In the genomic region with DNA sequence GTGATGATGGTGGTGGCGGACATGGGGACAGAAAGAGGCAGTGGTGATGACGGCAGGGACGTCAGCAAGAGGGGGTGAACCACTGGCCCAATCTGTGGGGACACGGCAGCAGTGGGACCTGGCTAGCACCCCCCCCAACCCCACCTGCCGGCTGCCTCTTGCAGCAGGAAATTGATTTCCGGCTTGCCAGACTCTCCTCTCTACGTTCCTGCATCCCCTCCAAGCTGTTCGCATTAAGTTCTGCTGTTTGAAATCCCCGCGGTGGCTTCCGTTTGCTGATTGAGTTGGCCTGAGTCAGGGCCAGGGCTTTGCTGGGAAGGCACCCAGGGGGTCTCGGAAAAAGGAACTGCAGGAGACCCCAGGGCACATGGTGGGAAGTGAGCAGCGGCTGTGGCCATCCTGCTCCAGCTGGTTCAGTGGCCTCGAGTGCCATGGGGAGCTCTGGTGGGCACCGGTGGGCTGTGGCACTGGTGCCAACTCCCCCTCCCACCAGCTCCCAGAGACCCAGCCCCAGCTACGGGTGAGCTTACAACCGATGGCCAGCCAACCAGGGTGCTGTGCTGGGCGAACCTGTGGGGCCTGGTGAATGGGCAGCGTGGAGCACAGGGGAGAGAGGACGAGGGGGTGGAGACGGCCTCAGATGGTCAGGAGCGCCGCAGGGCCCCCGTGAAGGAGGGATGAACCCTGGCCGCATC, we compare ENCODE assay signal across 12 cellular contexts. TPM values are rescaled to one million over a fixed set of nuclear protein-coding genes. Genes with fewer than 3 reads are reported as not detected.
DNase-seq lines count a peak whose midpoint lies in the region; TF ChIP-seq lines count a peak whose summit lies in the region.
"Had no signal": no experiment of that assay in that cellular context is flagged by ENCODE, and none has a peak within 500 bp of the region (broad histone marks: within the 10 kb centered on the region; RNA-seq: fewer than 3 reads in every experiment).

No MANE protein-coding gene starts in this region.

- peak overlapping the region; percentile 98 for H2AFZ ChIP-seq in neuronal stem cell (ENCODE audit: low read length)

- TF ChIP-seq EP300 in esophagus muscularis mucosa (IDR thresholded peaks at IDR 0.05), result no peak

- intact Hi-C loops in esophagus muscularis mucosa (cut with DNase I), result no loop called here

- H2BK120ac ChIP-seq in neuronal stem cell (ENCODE audit: low read depth, low read length), result peak overlapping the region; percentile 92

- peak; percentile 43 for DNase-seq in ELF-1 (ENCODE audit: low read depth, low spot score)
- peak; percentile 57 for DNase-seq in Jurkat, Clone E6-1 (ENCODE audit: low read depth, low spot score)
- DNase-seq in esophagus muscularis mucosa (ENCODE audit: extremely low spot score), result no peak
- DNase-seq in neuronal stem cell (ENCODE audit: low spot score), result peak; percentile 31
- DNase-seq in activated effector memory CD4-positive, alpha-beta T cell treated with Interleukin-2 at 50 U/mL for 16 hours, result no peak
- DNase-seq in COR-L47 (lab: John Stamatoyannopoulos, UW), result no peak
- DNase-seq in globus pallidus (ENCODE audit: low spot score), result no peak
- no peak for DNase-seq in nucleus accumbens (lab: John Stamatoyannopoulos, UW)
- DNase-seq: NCI-H1105, NCI-H69 had no signal

- peak overlapping the region; percentile 94 for H4K91ac ChIP-seq in neuronal stem cell (ENCODE audit: low read depth, low read length, poor library complexity)

- H3K23ac ChIP-seq in neuronal stem cell (ENCODE audit: low read depth, low read length, poor library complexity), result peak overlapping the region; percentile 75

- peak overlapping the region; percentile 88 for H2BK12ac ChIP-seq in neuronal stem cell (ENCODE audit: low read length)

- H3K9me3 ChIP-seq in esophagus muscularis mucosa (no peaks in the 10 kb centered on the region), neuronal stem cell (replicated peaks in 1 of 2; ENCODE audit: control insufficient read depth in 2 of 2, insufficient read depth in 1 of 2, low read depth in 1 of 2, low read length in 2 of 2) (peaks cover 0 to 2% of the 10 kb centered on the region in 2 donors)

- peak overlapping the region; percentile 81 for H3K9ac ChIP-seq in neuronal stem cell (ENCODE audit: low read depth, low read length, poor library complexity)

- H3K14ac ChIP-seq in neuronal stem cell (ENCODE audit: low read length), result peak overlapping the region; percentile 76

- peak overlapping the region; percentile 91 for H2BK5ac ChIP-seq in neuronal stem cell (ENCODE audit: low read length)

- H3K4me3 ChIP-seq in Jurkat, Clone E6-1 (ENCODE audit: low read length), result no peak overlapping the region
- H3K4me3 ChIP-seq in esophagus muscularis mucosa, result peak overlapping the region in 1 of 4 donors; percentile 33
- H3K4me3 ChIP-seq in neuronal stem cell (ENCODE audit: low read length in 2 of 2), result peak overlapping the region; percentile 41 to 51

- no peak for TF ChIP-seq CTCF in esophagus muscularis mucosa (IDR thresholded peaks at IDR 0.05)

- peak overlapping the region; percentile 71 for H3K4me2 ChIP-seq in neuronal stem cell (ENCODE audit: insufficient read depth, low read length, poor library complexity, severe bottlenecking)

- H3K4ac ChIP-seq in neuronal stem cell (ENCODE audit: low read length), result peak overlapping the region; percentile 42

- H3K27ac ChIP-seq in esophagus muscularis mucosa (replicated peaks in 1 of 4), result peak overlapping the region in 3 of 4 donors; percentile 54 to 77 (median 70)
- H3K27ac ChIP-seq in neuronal stem cell (replicated peaks; ENCODE audit: low read length), result peak overlapping the region; percentile 86
- H3K27ac ChIP-seq: epithelial cell of prostate, HL-60 had no signal

- H3K4me1 ChIP-seq in esophagus muscularis mucosa, result peaks cover 53 to 77% (median 60%) of the 10 kb centered on the region in 4 donors
- peaks cover 22 to 49% of the 10 kb centered on the region in 2 donors for H3K4me1 ChIP-seq in neuronal stem cell (ENCODE audit: control insufficient read depth in 2 of 2, insufficient read depth in 1 of 2, low read depth in 1 of 2, low read length in 2 of 2)

- H3K36me3 ChIP-seq in esophagus muscularis mucosa (no peaks in the 10 kb centered on the region), neuronal stem cell (replicated peaks in 1 of 2; ENCODE audit: control insufficient read depth in 2 of 2, insufficient read depth in 2 of 2, low read length in 2 of 2) (no peaks in the 10 kb centered on the region)

- peak overlapping the region; percentile 93 for H2BK15ac ChIP-seq in neuronal stem cell (ENCODE audit: low read length)

- H4K8ac ChIP-seq in neuronal stem cell (ENCODE audit: low read depth, low read length), result peak overlapping the region; percentile 26

- H3K27me3 ChIP-seq in esophagus muscularis mucosa, result peaks cover 0 to 97% (median 53%) of the 10 kb centered on the region in 4 donors
- H3K27me3 ChIP-seq in neuronal stem cell (ENCODE audit: control insufficient read depth in 3 of 3, insufficient read depth in 3 of 3, low read depth in 1 of 3, low read length in 3 of 3), result peaks cover 0 to 4% (median 0%) of the 10 kb centered on the region in 3 experiments

- TF ChIP-seq POLR2A in esophagus muscularis mucosa (IDR thresholded peaks at IDR 0.05; ENCODE audit: low read depth), result no peak

- peak overlapping the region; percentile 98 for H2AK5ac ChIP-seq in neuronal stem cell (ENCODE audit: low read depth, low read length)

- WGBS in esophagus muscularis mucosa, result 44% methylated on average over 22 of the region's 25 CpGs
- no CpG with 5 or more reads among the region's 25 CpGs for WGBS in neuronal stem cell (ENCODE audit: extremely low coverage in 2 of 2, insufficient read length in 2 of 2, insufficient replicate concordance in 1 of 2), 2 donors

- H3K18ac ChIP-seq in neuronal stem cell (ENCODE audit: low read length), result peak overlapping the region; percentile 100

- peaks cover 1% of the 10 kb centered on the region for H3K79me1 ChIP-seq in neuronal stem cell (ENCODE audit: low read depth, low read length)

RNA-seq across cellular contexts. Expression of gene NUDT14, which starts 14.6 kb away (rescaled TPM):
- polyA plus RNA-seq in Jurkat, Clone E6-1 (2012; ENCODE audit: insufficient read depth, insufficient read length), result 41.0 TPM
- total RNA-seq in esophagus muscularis mucosa, result 1 to 10 TPM; 2.1 to 6.2 (median 5.8) TPM
- polyA plus RNA-seq in neuronal stem cell (2013, experiment 1 of 2), result 21.6 TPM
- polyA plus RNA-seq in neuronal stem cell (2013, experiment 2 of 2), result 21.9 TPM

RNA-seq across cellular contexts. Expression of gene JAG2, which starts 27.1 kb away (rescaled TPM):
- polyA plus RNA-seq in Jurkat, Clone E6-1 (2012; ENCODE audit: insufficient read depth, insufficient read length), result 14.8 TPM
- 10 to 100 TPM in 3 of 4 donors, 1 to 10 TPM in 1; 5.0 to 19.0 (median 13.9) TPM for total RNA-seq in esophagus muscularis mucosa
- polyA plus RNA-seq in neuronal stem cell (2013, experiment 1 of 2), result 5.2 TPM
- 4.9 TPM for polyA plus RNA-seq in neuronal stem cell (2013, experiment 2 of 2)

RNA-seq across cellular contexts. Expression of gene BTBD6, which starts 52.7 kb away (rescaled TPM):
- polyA plus RNA-seq in Jurkat, Clone E6-1 (2012; ENCODE audit: insufficient read depth, insufficient read length), result 52.6 TPM
- total RNA-seq in esophagus muscularis mucosa, result 10 to 100 TPM; 56.1 to 72.5 (median 69.4) TPM
- polyA plus RNA-seq in neuronal stem cell (2013, experiment 1 of 2), result 10.8 TPM
- 10.4 TPM for polyA plus RNA-seq in neuronal stem cell (2013, experiment 2 of 2)

Comparison
In these comparisons a context has a peak if more than half of its experiments do, and no peak if none do; other contexts are left out.
1. DNase-seq: peak in ELF-1 (single experiment), Jurkat, Clone E6-1 (single experiment) and neuronal stem cell (single experiment); none in esophagus muscularis mucosa (single experiment), activated effector memory CD4-positive, alpha-beta T cell treated with Interleukin-2 at 50 U/mL for 16 hours (single experiment), COR-L47 (single experiment), globus pallidus (single experiment) and nucleus accumbens (0 of 56).